Comparison of ENCODE assay signal across 9 cellular contexts in the genomic region with DNA sequence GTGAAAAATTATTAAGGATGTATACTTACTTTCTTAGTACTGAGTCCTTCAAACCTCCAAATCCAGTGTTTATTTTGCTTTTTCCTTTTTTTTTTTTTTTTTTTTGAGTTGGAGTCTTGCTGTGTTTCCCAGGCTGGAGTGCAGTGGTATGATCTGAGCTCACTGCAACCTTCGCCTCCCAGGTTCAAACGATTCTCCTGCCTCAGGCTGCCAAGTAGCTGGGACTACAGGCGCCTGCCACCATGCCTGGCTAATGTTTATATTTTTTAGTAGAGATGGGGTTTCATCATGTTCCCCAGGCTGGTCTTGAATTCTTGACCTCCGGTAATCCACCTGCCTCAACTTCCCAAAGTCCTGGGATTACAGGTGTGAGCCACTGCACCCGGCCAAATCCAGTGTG.
"Had no signal": no experiment of that assay in that cellular context is flagged by ENCODE, and none has a peak within 500 bp of the region (broad histone marks: within the 10 kb centered on the region; RNA-seq: fewer than 3 reads in every experiment).

No MANE protein-coding gene starts in this region.

- DNase-seq: GM23248, GOT3, H7, HFFc6, IMR-90 had no signal

- H3K27ac ChIP-seq: GM23248, HL-60 had no signal

- H3K27ac Mint-ChIP-seq: HFFc6 had no signal

- H3K4me1 ChIP-seq: HAP-1 had no signal

- H3K9me3 Mint-ChIP-seq: HFFc6 had no signal

- H3K4me3 ChIP-seq: GM23248, HAP-1, K562 had no signal

- H3K4me3 Mint-ChIP-seq: HFFc6 had no signal

- H3K36me3 ChIP-seq: HAP-1 had no signal

- H3K9me3 ChIP-seq: HAP-1 had no signal

- H2AFZ ChIP-seq: GM23248 had no signal

- ATAC-seq: HCT116 had no signal
